ENCODE assay signal across 11 cellular contexts in the genomic region with DNA sequence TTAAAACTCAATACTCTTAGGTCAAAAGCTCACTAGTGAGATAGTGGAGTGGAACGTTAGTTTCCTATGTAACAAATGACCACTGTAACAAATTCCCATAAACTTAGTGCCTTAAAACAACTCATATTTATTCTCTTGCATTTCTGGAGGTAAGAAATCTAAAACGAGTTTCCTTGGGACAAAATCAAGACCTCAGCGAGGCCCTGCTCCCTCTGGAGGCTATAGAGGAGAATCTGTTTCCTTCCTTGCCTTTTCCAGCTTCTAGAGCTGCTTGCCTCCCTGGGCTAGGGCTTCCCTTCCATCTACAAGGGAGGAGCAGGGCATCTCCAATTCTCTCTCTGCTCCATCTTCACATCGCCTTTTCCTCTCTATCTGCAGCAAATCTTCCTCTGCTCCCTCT. TPM values are rescaled to one million over a fixed set of nuclear protein-coding genes. Genes with fewer than 3 reads are reported as not detected.
DNase-seq lines count a peak whose midpoint lies in the region; ATAC-seq and TF ChIP-seq lines count a peak whose summit lies in the region.
"Had no signal": no experiment of that assay in that cellular context is flagged by ENCODE, and none has a peak within 500 bp of the region (broad histone marks: within the 10 kb centered on the region; RNA-seq: fewer than 3 reads in every experiment).

No MANE protein-coding gene starts in this region.

- TF ChIP-seq CTCF in WERI-Rb-1 (IDR thresholded peaks at IDR 0.05; ENCODE audit: low read depth, low read length) (peak; percentile 28; the same call in 1 of the 2 replicates), foreskin keratinocyte (conservative IDR thresholded peaks at IDR 0.05) (peak; percentile 40), thoracic aorta (IDR thresholded peaks at IDR 0.05) (peak; percentile 30), GM13976 (IDR thresholded peaks at IDR 0.05; ENCODE audit: borderline replicate concordance, control extremely low read depth, extremely low read depth, insufficient read depth, missing control alignments) (no peak)

- ATAC-seq in foreskin keratinocyte (no peak), thoracic aorta (ENCODE audit: insufficient number of reproducible peaks, low FRiP score, low read depth) (no peak), GM19351 (IDR thresholded peaks at IDR 0.05; ENCODE audit: unreplicated experiment) (no peak)
- ATAC-seq: K562 had no signal

- H3K27ac ChIP-seq in WERI-Rb-1 (no peak overlapping the region), foreskin keratinocyte (no peak overlapping the region), thoracic aorta (no peak overlapping the region)
- H3K27ac ChIP-seq: SK-N-MC had no signal

- no peaks in the 10 kb centered on the region for H3K4me1 ChIP-seq in foreskin keratinocyte
- peaks cover 6 to 8% of the 10 kb centered on the region in 2 donors for H3K4me1 ChIP-seq in thoracic aorta (ENCODE audit: control insufficient read depth in 1 of 2, low read depth in 2 of 2)

- no peaks in the 10 kb centered on the region for H3K36me3 ChIP-seq in WERI-Rb-1
- no peaks in the 10 kb centered on the region for H3K36me3 ChIP-seq in thoracic aorta

- in situ Hi-C loops in GM13976 (cut with MboI; ENCODE audit: low sequenced_read_pairs, unreplicated experiment) = no loop called here

- DNase-seq in NCI-H82 (lab: John Stamatoyannopoulos, UW) = peak; percentile 16
- no peak for DNase-seq in NCI-H82 treated with DMSO at 0.1 percent for 48 hours (lab: John Stamatoyannopoulos, UW; ENCODE audit: unreplicated experiment)
- DNase-seq in WERI-Rb-1 = no peak
- DNase-seq in foreskin keratinocyte = no peak
- DNase-seq in thoracic aorta (ENCODE audit: low spot score) = no peak
- no peak for DNase-seq in activated effector memory CD4-positive, alpha-beta T cell treated with Interleukin-2 at 50 U/mL for 16 hours
- no peak for DNase-seq in GM13976 (ENCODE audit: low spot score)
- DNase-seq: activated CD4-positive, CD25-positive, alpha-beta regulatory T cell treated with anti-CD3 and anti-CD28 coated beads, Interleukin-2, amount 50 U/mL, for 72 hours had no signal

- no peaks in the 10 kb centered on the region for H3K9me3 ChIP-seq in WERI-Rb-1 (ENCODE audit: severe bottlenecking)
- H3K9me3 ChIP-seq in thoracic aorta = no peaks in the 10 kb centered on the region

- H3K27me3 ChIP-seq in WERI-Rb-1 (ENCODE audit: insufficient read depth, low read depth, severe bottlenecking) (no peaks in the 10 kb centered on the region), foreskin keratinocyte (no peaks in the 10 kb centered on the region), thoracic aorta (replicated peaks; ENCODE audit: insufficient read depth) (no peaks in the 10 kb centered on the region)

- H3K4me3 ChIP-seq in WERI-Rb-1 (ENCODE audit: low read depth, low read length) (no peak overlapping the region), thoracic aorta (no peak overlapping the region)
- H3K4me3 ChIP-seq: K562, SK-N-MC had no signal

RNA-seq across cellular contexts. Expression of a gene that starts 32.0 kb away (rescaled TPM):
- 1.9 and 4.1 TPM in 2 replicates for total RNA-seq in foreskin keratinocyte
- 0.26 and 0.51 TPM in 2 replicates for polyA plus RNA-seq in foreskin keratinocyte
- total RNA-seq in thoracic aorta = 10 to 100 TPM; 13.3 to 17.6 TPM
- polyA plus RNA-seq: K562 had no signal
